Comparison of ENCODE assay signal across 26 cellular contexts in the genomic region with DNA sequence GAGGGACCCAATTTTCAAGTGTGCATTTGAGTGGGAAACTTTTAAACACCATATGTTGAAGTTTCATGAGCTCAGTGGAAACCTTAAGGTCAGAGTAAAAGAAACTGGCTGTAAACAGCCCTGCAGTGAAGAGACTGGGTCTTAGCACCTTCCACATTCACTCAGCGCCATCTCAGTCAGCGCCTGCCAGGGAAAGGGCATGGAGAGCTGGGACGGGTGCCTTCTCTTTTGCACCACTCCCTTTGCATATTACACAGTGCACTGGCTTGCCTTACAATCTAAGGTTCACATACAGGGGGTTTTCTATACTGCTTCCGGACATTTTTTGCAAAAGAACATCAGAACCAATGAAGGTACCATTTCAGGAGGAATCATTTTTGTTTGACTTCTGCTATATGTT. TPM values are rescaled to one million over a fixed set of nuclear protein-coding genes. Genes with fewer than 3 reads are reported as not detected.
DNase-seq lines count a peak whose midpoint lies in the region; ATAC-seq and TF ChIP-seq lines count a peak whose summit lies in the region.
"Had no signal": no experiment of that assay in that cellular context is flagged by ENCODE, and none has a peak within 500 bp of the region (broad histone marks: within the 10 kb centered on the region; RNA-seq: fewer than 3 reads in every experiment).

No MANE protein-coding gene starts in this region.

- no peak overlapping the region for H3K4me3 ChIP-seq in cardiac muscle cell
- H3K4me3 ChIP-seq: BLaER1, esophagus squamous epithelium, hepatocyte had no signal

- TF ChIP-seq CTCF in cardiac muscle cell (IDR thresholded peaks at IDR 0.05; ENCODE audit: low read depth, low read length) (no peak), nephron progenitor cell (IDR thresholded peaks at IDR 0.05) (no peak)
- TF ChIP-seq CTCF in activated CD8-positive, alpha-beta T cell treated with anti-CD3 and anti-CD28 coated beads for 36 hours (IDR thresholded peaks at IDR 0.05): no peak

- no peak overlapping the region for H3K4me3 Mint-ChIP-seq in activated CD8-positive, alpha-beta T cell treated with anti-CD3 and anti-CD28 coated beads for 36 hours
- H3K4me3 Mint-ChIP-seq in nephron progenitor cell: no peak overlapping the region
- H3K4me3 Mint-ChIP-seq: activated naive CD8-positive, alpha-beta T cell treated with anti-CD3 and anti-CD28 coated beads, Interleukin-2, amount 10 ng/mL, durations not matched to agents 7 days and 5 days; stimulated activated memory B cell treated with anti-CD40 and anti-IgM and Interleukin-4, amounts not matched to agents 10 μg/mL and 1 μg/mL and 100 μg/mL, for 72 hours had no signal

- peaks cover 40% of the 10 kb centered on the region for H3K36me3 Mint-ChIP-seq in activated CD8-positive, alpha-beta T cell treated with anti-CD3 and anti-CD28 coated beads for 36 hours (ENCODE audit: low read depth)
- peaks cover 36% of the 10 kb centered on the region for H3K36me3 Mint-ChIP-seq in nephron progenitor cell (ENCODE audit: low read depth)

- no peak for ATAC-seq in left cardiac atrium
- no peak for ATAC-seq in activated CD8-positive, alpha-beta T cell treated with anti-CD3 and anti-CD28 coated beads for 36 hours
- ATAC-seq: stimulated activated memory B cell treated with anti-CD40 and anti-IgM and Interleukin-4, amounts not matched to agents 10 μg/mL and 1 μg/mL and 100 μg/mL, for 72 hours had no signal

- no peaks in the 10 kb centered on the region for H3K27me3 Mint-ChIP-seq in activated CD8-positive, alpha-beta T cell treated with anti-CD3 and anti-CD28 coated beads for 36 hours
- no peaks in the 10 kb centered on the region for H3K27me3 Mint-ChIP-seq in nephron progenitor cell (ENCODE audit: low read depth, poor library complexity)
- H3K27me3 Mint-ChIP-seq: activated naive CD8-positive, alpha-beta T cell treated with anti-CD3 and anti-CD28 coated beads, Interleukin-2, amount 10 ng/mL, durations not matched to agents 7 days and 5 days; stimulated activated memory B cell treated with anti-CD40 and anti-IgM and Interleukin-4, amounts not matched to agents 10 μg/mL and 1 μg/mL and 100 μg/mL, for 72 hours had no signal

- no peak for DNase-seq in cardiac muscle cell (ENCODE audit: low read depth in 1 of 2, low spot score in 1 of 2)
- no peak for DNase-seq in left cardiac atrium
- no peak for DNase-seq in activated CD8-positive, alpha-beta T cell treated with anti-CD3 and anti-CD28 coated beads for 36 hours
- no peak for DNase-seq in nephron progenitor cell
- no peak for DNase-seq in GDM1 (lab: John Stamatoyannopoulos, UW)
- no peak for DNase-seq in NCI-H82 (lab: John Stamatoyannopoulos, UW)
- DNase-seq: activated naive CD8-positive, alpha-beta T cell treated with anti-CD3 and anti-CD28 coated beads, Interleukin-2, amount 10 ng/mL, durations not matched to agents 7 days and 5 days; central memory CD4-positive, alpha-beta T cell; esophagus squamous epithelium; Karpas-422; mesendoderm; NCI-H1436 treated with DMSO at 0.1 percent for 48 hours; NCI-H2107; NCI-H446 treated with DMSO at 0.1 percent for 48 hours; stimulated activated CD4-positive, alpha-beta T cell treated with anti-CD3 and anti-CD28 coated beads, Interleukin-4, amount 100 ng/mL, for 4 hours had no signal

- H3K27ac ChIP-seq in cardiac muscle cell: peak overlapping the region; percentile 46
- H3K27ac ChIP-seq: BLaER1, esophagus squamous epithelium, hepatocyte, HL-60, neutrophil had no signal

- intact Hi-C loops in left cardiac atrium (cut with DNase I): no loop called here
- intact Hi-C loops in activated CD8-positive, alpha-beta T cell treated with anti-CD3 and anti-CD28 coated beads for 36 hours (cut with micrococcal nuclease): no loop called here

- H3K27me3 ChIP-seq in cardiac muscle cell: no peaks in the 10 kb centered on the region
- H3K27me3 ChIP-seq: BLaER1, esophagus squamous epithelium, hepatocyte, neutrophil had no signal

- H3K36me3 ChIP-seq in cardiac muscle cell: peaks cover 10% of the 10 kb centered on the region

- no peaks in the 10 kb centered on the region for H3K9me3 ChIP-seq in cardiac muscle cell (ENCODE audit: low read depth)
- H3K9me3 ChIP-seq: BLaER1, esophagus squamous epithelium, neutrophil had no signal

- H3K27ac Mint-ChIP-seq in activated CD8-positive, alpha-beta T cell treated with anti-CD3 and anti-CD28 coated beads for 36 hours: peak overlapping the region; percentile 13
- H3K27ac Mint-ChIP-seq in nephron progenitor cell: peak overlapping the region; percentile 64
- H3K27ac Mint-ChIP-seq: activated naive CD8-positive, alpha-beta T cell treated with anti-CD3 and anti-CD28 coated beads, Interleukin-2, amount 10 ng/mL, durations not matched to agents 7 days and 5 days; stimulated activated memory B cell treated with anti-CD40 and anti-IgM and Interleukin-4, amounts not matched to agents 10 μg/mL and 1 μg/mL and 100 μg/mL, for 72 hours had no signal

- POLR2A ChIA-PET in activated CD8-positive, alpha-beta T cell treated with anti-CD3 and anti-CD28 coated beads for 36 hours (lab: Charles Lee): no interaction called here

- H3K4me1 Mint-ChIP-seq in activated CD8-positive, alpha-beta T cell treated with anti-CD3 and anti-CD28 coated beads for 36 hours (ENCODE audit: low read depth): peaks cover 18% of the 10 kb centered on the region
- peaks cover 13% of the 10 kb centered on the region for H3K4me1 Mint-ChIP-seq in nephron progenitor cell

- H3K4me1 ChIP-seq in cardiac muscle cell (ENCODE audit: low read depth): no peaks in the 10 kb centered on the region

- CTCF ChIA-PET in activated CD8-positive, alpha-beta T cell treated with anti-CD3 and anti-CD28 coated beads for 36 hours (lab: Charles Lee): interaction anchor here (0.8 to 12.8 kb wide), 6 partner anchors 9 to 423 kb away, joined by 3 to 214 read pairs (median 4); partner anchors contain the start of gene TAF8

- no peaks in the 10 kb centered on the region for H3K9me3 Mint-ChIP-seq in activated CD8-positive, alpha-beta T cell treated with anti-CD3 and anti-CD28 coated beads for 36 hours
- H3K9me3 Mint-ChIP-seq in nephron progenitor cell: no peaks in the 10 kb centered on the region
- H3K9me3 Mint-ChIP-seq: activated naive CD8-positive, alpha-beta T cell treated with anti-CD3 and anti-CD28 coated beads, Interleukin-2, amount 10 ng/mL, durations not matched to agents 7 days and 5 days; stimulated activated memory B cell treated with anti-CD40 and anti-IgM and Interleukin-4, amounts not matched to agents 10 μg/mL and 1 μg/mL and 100 μg/mL, for 72 hours had no signal

RNA-seq across cellular contexts. Expression of gene TOMM6, which starts 4.5 kb away (rescaled TPM):
- total RNA-seq in cardiac muscle cell (113 and 153 TPM in 2 replicates), left cardiac atrium (100 to 1,000 TPM; 131 to 138 TPM)
- polyA plus RNA-seq in cardiac muscle cell: 198 and 232 TPM in 2 replicates
- total RNA-seq in activated CD8-positive, alpha-beta T cell treated with anti-CD3 and anti-CD28 coated beads for 36 hours: 100 to 1,000 TPM; 310 to 314 TPM

RNA-seq across cellular contexts. Expression of gene PRICKLE4, which starts 11.4 kb away (rescaled TPM):
- total RNA-seq in cardiac muscle cell (1.9 and 22.5 TPM in 2 replicates), left cardiac atrium (1 to 10 TPM; 2.1 to 3.1 TPM)
- polyA plus RNA-seq in cardiac muscle cell: 6.4 and 9.3 TPM in 2 replicates
- total RNA-seq in activated CD8-positive, alpha-beta T cell treated with anti-CD3 and anti-CD28 coated beads for 36 hours: not detected
- total RNA-seq: activated naive CD8-positive, alpha-beta T cell treated with anti-CD3 and anti-CD28 coated beads, Interleukin-2, amount 10 ng/mL, durations not matched to agents 7 days and 5 days; H4; T-helper 2 cell treated with Interferon-gamma antibody and Interleukin-4, amounts not matched to agents 100 ng/mL and 5 ng/mL, for 36 hours had no signal
- polyA plus RNA-seq: AG04450 had no signal

RNA-seq across cellular contexts. Expression of gene FRS3, which starts 12.3 kb away (rescaled TPM):
- total RNA-seq in cardiac muscle cell (24.7 and 25.9 TPM in 2 replicates), left cardiac atrium (1 to 10 TPM; 4.0 to 5.2 TPM)
- polyA plus RNA-seq in cardiac muscle cell: 25.3 and 31.6 TPM in 2 replicates
- 1 to 10 TPM; 3.2 to 4.1 TPM for total RNA-seq in activated CD8-positive, alpha-beta T cell treated with anti-CD3 and anti-CD28 coated beads for 36 hours

RNA-seq across cellular contexts. Expression of gene PGC, which starts 44.8 kb away (rescaled TPM):
- not detected in 2 replicates for total RNA-seq in cardiac muscle cell
- polyA plus RNA-seq in cardiac muscle cell: 0.10 TPM in 1 of 2 replicates, not detected in the other
- total RNA-seq in left cardiac atrium: not detected
- not detected for total RNA-seq in activated CD8-positive, alpha-beta T cell treated with anti-CD3 and anti-CD28 coated beads for 36 hours
- total RNA-seq: activated naive CD8-positive, alpha-beta T cell treated with anti-CD3 and anti-CD28 coated beads, Interleukin-2, amount 10 ng/mL, durations not matched to agents 7 days and 5 days; astrocyte; H4; posterior vena cava; T-helper 2 cell treated with Interferon-gamma antibody and Interleukin-4, amounts not matched to agents 100 ng/mL and 5 ng/mL, for 36 hours; ureter had no signal
- polyA plus RNA-seq: AG04450 had no signal

RNA-seq across cellular contexts. Expression of gene TFEB, which starts 56.6 kb away (rescaled TPM):
- 25.8 and 41.0 TPM in 2 replicates for total RNA-seq in cardiac muscle cell
- 34.0 and 57.8 TPM in 2 replicates for polyA plus RNA-seq in cardiac muscle cell
- 10 to 100 TPM; 33.3 to 34.6 TPM for total RNA-seq in left cardiac atrium
- total RNA-seq in activated CD8-positive, alpha-beta T cell treated with anti-CD3 and anti-CD28 coated beads for 36 hours: 10 to 100 TPM; 14.6 to 15.9 TPM
